8 cellular contexts compared by ENCODE assay signal in the genomic region with DNA sequence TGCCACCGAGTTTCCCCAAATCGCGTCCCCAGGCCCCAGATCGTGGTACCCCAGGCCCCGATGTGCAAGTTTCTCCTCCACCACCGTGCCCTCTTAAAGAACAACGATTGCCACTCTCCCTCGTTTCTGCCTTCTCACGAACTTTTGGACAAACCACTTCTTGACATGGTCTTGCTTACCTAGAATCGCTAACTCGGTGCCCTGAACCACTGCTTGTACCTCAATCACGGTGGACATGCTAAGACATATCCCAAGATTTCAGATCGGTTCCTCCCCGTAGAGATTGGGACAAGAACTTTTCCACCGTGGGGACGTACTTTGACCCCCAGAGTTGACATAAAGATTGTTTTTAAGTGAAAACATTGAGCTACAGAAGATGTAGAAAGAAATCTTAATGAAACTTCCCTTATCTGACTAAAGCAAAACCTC. TPM values are rescaled to one million over a fixed set of nuclear protein-coding genes. Genes with fewer than 3 reads are reported as not detected.
A peak's percentile ranks its signal among the peaks of the same experiment; 100 is the strongest.
DNase-seq lines count a peak whose midpoint lies in the region; ATAC-seq, FAIRE-seq and TF ChIP-seq lines count a peak whose summit lies in the region.

No MANE protein-coding gene starts in this region.

- H3K4me1 ChIP-seq in right atrium auricular region (peaks cover 0 to 22% of the 10 kb centered on the region in 2 donors), adipocyte (ENCODE audit: control insufficient read depth, insufficient read depth, low read length) (peaks cover 8% of the 10 kb centered on the region), lower lobe of right lung (peaks cover 34% of the 10 kb centered on the region), vagina (peaks cover 36% of the 10 kb centered on the region)

- H3K9ac ChIP-seq in adipocyte (ENCODE audit: low read length), result peak overlapping the region; percentile 87

- no peak for TF ChIP-seq POLR2A in vagina (IDR thresholded peaks at IDR 0.05)
- TF ChIP-seq POLR2A in H54 (IDR thresholded peaks at IDR 0.05; ENCODE audit: low read depth, low read length), result no peak

- FAIRE-seq in H54 (lab: Jason Lieb, UNC), result no peak

- H3K4me3 ChIP-seq in right atrium auricular region, result peak overlapping the region; percentile 81 to 84
- H3K4me3 ChIP-seq in adipocyte (ENCODE audit: low read length), result peak overlapping the region; percentile 97
- peak overlapping the region; percentile 97 for H3K4me3 ChIP-seq in lower lobe of right lung
- H3K4me3 ChIP-seq in vagina, result peak overlapping the region; percentile 89 to 93

- DNase-seq in right atrium auricular region (ENCODE audit: low spot score), result no peak
- no peak for DNase-seq in Right ventricle myocardium inferior (ENCODE audit: missing footprints)
- no peak for DNase-seq in adipocyte (ENCODE audit: low read depth)
- no peak for DNase-seq in lower lobe of right lung
- no peak for DNase-seq in vagina (ENCODE audit: extremely low spot score in 2 of 2)
- DNase-seq in H54 (ENCODE audit: insufficient read length, low spot score), result no peak
- DNase-seq in NCI-H524 treated with DMSO at 0.1 percent for 48 hours (lab: John Stamatoyannopoulos, UW), result no peak
- no peak for DNase-seq in inferior parietal cortex (ENCODE audit: extremely low spot score)

- peak overlapping the region; percentile 93 to 94 for H3K27ac ChIP-seq in right atrium auricular region
- peak overlapping the region; percentile 95 for H3K27ac ChIP-seq in lower lobe of right lung
- peak overlapping the region; percentile 96 for H3K27ac ChIP-seq in vagina

- no peak for TF ChIP-seq CTCF in right atrium auricular region (IDR thresholded peaks at IDR 0.05)
- TF ChIP-seq CTCF in lower lobe of right lung (IDR thresholded peaks at IDR 0.05), result no peak
- no peak for TF ChIP-seq CTCF in vagina (IDR thresholded peaks at IDR 0.05)

- H3K27me3 ChIP-seq in right atrium auricular region (no peaks in the 10 kb centered on the region), adipocyte (replicated peaks; ENCODE audit: control insufficient read depth, insufficient read depth, low read length) (no peaks in the 10 kb centered on the region), lower lobe of right lung (ENCODE audit: low read depth) (no peaks in the 10 kb centered on the region), vagina (no peaks in the 10 kb centered on the region)

- H3K36me3 ChIP-seq in right atrium auricular region (no peaks in the 10 kb centered on the region), adipocyte (ENCODE audit: control insufficient read depth, insufficient read depth, low read length, severe bottlenecking) (no peaks in the 10 kb centered on the region), lower lobe of right lung (no peaks in the 10 kb centered on the region), vagina (no peaks in the 10 kb centered on the region)

- no peaks in the 10 kb centered on the region for H3K9me3 ChIP-seq in right atrium auricular region
- H3K9me3 ChIP-seq in adipocyte (ENCODE audit: control insufficient read depth, low read length), result no peaks in the 10 kb centered on the region
- no peaks in the 10 kb centered on the region for H3K9me3 ChIP-seq in lower lobe of right lung
- H3K9me3 ChIP-seq in vagina, result no peaks in the 10 kb centered on the region

- intact Hi-C loops in Right ventricle myocardium inferior (cut with DNase I) (no loop called here), lower lobe of right lung (cut with DNase I) (no loop called here), vagina (cut with DNase I) (no loop called here)

- no peak for ATAC-seq in Right ventricle myocardium inferior
- ATAC-seq in lower lobe of right lung, result no peak

RNA-seq across cellular contexts. Expression of a gene that starts 0.5 kb away (rescaled TPM):
- 10 to 100 TPM in 1 of 2 donors, 1 to 10 TPM in 1; 8.0 to 15.2 TPM for total RNA-seq in right atrium auricular region
- total RNA-seq in Right ventricle myocardium inferior, result 8.0 TPM
- 43.6 TPM for total RNA-seq in lower lobe of right lung
- total RNA-seq in vagina, result 36.6 TPM
